ENCODE assay signal across 19 cellular contexts in genomic region chr1:169644298-169644697, GRCh38. TPM values are rescaled to one million over a fixed set of nuclear protein-coding genes. Genes with fewer than 3 reads are reported as not detected.
"Had no signal": no experiment of that assay in that cellular context is flagged by ENCODE, and none has a peak within 500 bp of the region (broad histone marks: within the 10 kb centered on the region; RNA-seq: fewer than 3 reads in every experiment).

No MANE protein-coding gene starts in this region.

- H3K27ac ChIP-seq: colonic mucosa, esophagus squamous epithelium, gastroesophageal sphincter, left lung, right atrium auricular region, suprapubic skin, thyroid gland had no signal

- H3K27me3 ChIP-seq: colonic mucosa, esophagus squamous epithelium, gastroesophageal sphincter, left lung, right atrium auricular region, suprapubic skin, thyroid gland had no signal

- H3K9me3 ChIP-seq: colonic mucosa, esophagus squamous epithelium, gastroesophageal sphincter, left lung, mucosa of descending colon, right atrium auricular region, suprapubic skin, thyroid gland had no signal

- H3K4me3 ChIP-seq: colonic mucosa, esophagus squamous epithelium, gastroesophageal sphincter, left lung, lung, mucosa of descending colon, right atrium auricular region, suprapubic skin, thyroid gland had no signal

- H3K36me3 ChIP-seq: colonic mucosa, esophagus squamous epithelium, gastroesophageal sphincter, left lung, right atrium auricular region, suprapubic skin, thyroid gland had no signal

- H3K4me1 ChIP-seq: colonic mucosa, esophagus squamous epithelium, gastroesophageal sphincter, right atrium auricular region, suprapubic skin, thyroid gland had no signal

- DNase-seq: colonic mucosa; dermis blood vessel endothelial cell; esophagus squamous epithelium; foreskin fibroblast; immature natural killer cell; left lung; mucosa of descending colon; naive thymus-derived CD8-positive, alpha-beta T cell; small intestine; stimulated activated CD4-positive, alpha-beta T cell treated with anti-CD3 and anti-CD28 coated beads, Interleukin-12 subunit alpha, Interleukin-12 subunit beta, amount 100 ng/mL, for 4 hours; stimulated activated naive CD4-positive, alpha-beta T cell treated with Interleukin-2 at 50 U/mL for 16 hours; thyroid gland had no signal

RNA-seq across cellular contexts. Expression of gene SELP, which starts 14.4 kb away (rescaled TPM):
- total RNA-seq: epithelial cell of proximal tubule, osteocyte had no signal
- polyA plus RNA-seq: neural cell had no signal

RNA-seq across cellular contexts. Expression of gene F5, which starts 58.0 kb away (rescaled TPM):
- total RNA-seq: dermis blood vessel endothelial cell, epithelial cell of proximal tubule, osteocyte had no signal
- polyA plus RNA-seq: neural cell had no signal
